In genomic region chr14:23055147-23055550, GRCh38 we compare ENCODE assay signal across 22 cellular contexts. TPM values are rescaled to one million over a fixed set of nuclear protein-coding genes. Genes with fewer than 3 reads are reported as not detected.
"Had no signal": no experiment of that assay in that cellular context is flagged by ENCODE, and none has a peak within 500 bp of the region (broad histone marks: within the 10 kb centered on the region; RNA-seq: fewer than 3 reads in every experiment).

No MANE protein-coding gene starts in this region.

- H3K27ac Mint-ChIP-seq: activated CD4-positive, alpha-beta memory T cell treated with anti-CD3 and anti-CD28 coated beads, Interleukin-2, amount 10 ng/mL, durations not matched to agents 7 days and 5 days; activated naive CD4-positive, alpha-beta T cell treated with anti-CD3 and anti-CD28 coated beads for 36 hours; activated naive CD8-positive, alpha-beta T cell treated with anti-CD3 and anti-CD28 coated beads, Interleukin-2, amount 10 ng/mL, durations not matched to agents 7 days and 5 days; activated T-cell treated with anti-CD3 and anti-CD28 coated beads, Interleukin-2, amount 50 U/mL, for 72 hours; progenitor cell of endocrine pancreas had no signal

- H3K27ac ChIP-seq: breast epithelium, colonic mucosa, esophagus squamous epithelium, gastrocnemius medialis, thyroid gland had no signal

- H3K4me3 ChIP-seq: breast epithelium, colonic mucosa, esophagus squamous epithelium, gastrocnemius medialis, thyroid gland had no signal

- H3K4me3 Mint-ChIP-seq: activated CD4-positive, alpha-beta memory T cell treated with anti-CD3 and anti-CD28 coated beads, Interleukin-2, amount 10 ng/mL, durations not matched to agents 7 days and 5 days; activated naive CD4-positive, alpha-beta T cell treated with anti-CD3 and anti-CD28 coated beads for 36 hours; activated naive CD8-positive, alpha-beta T cell treated with anti-CD3 and anti-CD28 coated beads, Interleukin-2, amount 10 ng/mL, durations not matched to agents 7 days and 5 days had no signal

- H3K9me3 ChIP-seq: breast epithelium, colonic mucosa, esophagus squamous epithelium, gastrocnemius medialis, thyroid gland had no signal

- H3K27me3 ChIP-seq: breast epithelium, colonic mucosa, dorsolateral prefrontal cortex, esophagus squamous epithelium, gastrocnemius medialis, thyroid gland had no signal

- ATAC-seq: activated T-cell treated with anti-CD3 and anti-CD28 coated beads, Interleukin-2, amount 50 U/mL, for 72 hours; effector memory CD8-positive, alpha-beta T cell; gastrocnemius medialis; natural killer cell treated with Interleukin-12 subunit alpha and Interleukin-12 subunit beta and Interleukin-15 and Interleukin-18, amount 100 ng/mL, for 72 hours had no signal

- DNase-seq: activated CD4-positive, alpha-beta memory T cell treated with anti-CD3 and anti-CD28 coated beads, Interleukin-2, amount 10 ng/mL, durations not matched to agents 7 days and 5 days; activated effector memory CD4-positive, alpha-beta T cell treated with Interleukin-2 at 50 U/mL for 16 hours; amniotic stem cell; colonic mucosa; effector memory CD8-positive, alpha-beta T cell; esophagus squamous epithelium; gastrocnemius medialis; hypothalamus; stimulated activated naive CD4-positive, alpha-beta T cell treated with Interleukin-2 at 50 U/mL for 16 hours had no signal

- H3K27me3 Mint-ChIP-seq: central memory CD8-positive, alpha-beta T cell; effector memory CD8-positive, alpha-beta T cell; progenitor cell of endocrine pancreas had no signal

- H3K9me3 Mint-ChIP-seq: activated CD4-positive, alpha-beta memory T cell treated with anti-CD3 and anti-CD28 coated beads, Interleukin-2, amount 10 ng/mL, durations not matched to agents 7 days and 5 days; activated naive CD4-positive, alpha-beta T cell treated with anti-CD3 and anti-CD28 coated beads for 36 hours; activated naive CD8-positive, alpha-beta T cell treated with anti-CD3 and anti-CD28 coated beads, Interleukin-2, amount 10 ng/mL, durations not matched to agents 7 days and 5 days; activated T-cell treated with anti-CD3 and anti-CD28 coated beads, Interleukin-2, amount 50 U/mL, for 72 hours; central memory CD8-positive, alpha-beta T cell; effector memory CD8-positive, alpha-beta T cell; natural killer cell treated with Interleukin-12 subunit alpha and Interleukin-12 subunit beta and Interleukin-15 and Interleukin-18, amount 100 ng/mL, for 72 hours had no signal

RNA-seq across cellular contexts. Expression of gene PSMB11, which starts 13.1 kb away (rescaled TPM):
- total RNA-seq: activated CD4-positive, alpha-beta memory T cell treated with anti-CD3 and anti-CD28 coated beads, Interleukin-2, amount 10 ng/mL, durations not matched to agents 7 days and 5 days; activated naive CD4-positive, alpha-beta T cell treated with anti-CD3 and anti-CD28 coated beads for 36 hours; activated naive CD8-positive, alpha-beta T cell treated with anti-CD3 and anti-CD28 coated beads, Interleukin-2, amount 10 ng/mL, durations not matched to agents 7 days and 5 days; activated T-cell treated with anti-CD3 and anti-CD28 coated beads, Interleukin-2, amount 50 U/mL, for 72 hours; breast epithelium; colonic mucosa; esophagus squamous epithelium; gastrocnemius medialis; left ventricle myocardium superior; natural killer cell treated with Interleukin-12 subunit alpha and Interleukin-12 subunit beta and Interleukin-15 and Interleukin-18, amount 100 ng/mL, for 72 hours; omental fat pad; progenitor cell of endocrine pancreas; subcutaneous adipose tissue; T-helper 2 cell treated with Interferon-gamma antibody and Interleukin-4, amounts not matched to agents 100 ng/mL and 5 ng/mL, for 36 hours; thyroid gland had no signal
